2 cellular contexts compared by ENCODE assay signal in genomic region chr7:135964254-135964653, GRCh38.
TF ChIP-seq lines count a peak whose summit lies in the region.

No MANE protein-coding gene starts in this region.

TF ChIP-seq in IMR-90, 13 proteins besides CTCF, POLR2A, EP300 and RAD21:
- no peak for TF ChIP-seq USF2 (IDR thresholded peaks at IDR 0.05; ENCODE audit: low read depth, low read length)
- no peak for TF ChIP-seq SMC3 (IDR thresholded peaks at IDR 0.05; ENCODE audit: low read depth, low read length)
- TF ChIP-seq MAZ (IDR thresholded peaks at IDR 0.05; ENCODE audit: borderline replicate concordance, low read depth, low read length): no peak
- TF ChIP-seq MXI1 (IDR thresholded peaks at IDR 0.05; ENCODE audit: borderline replicate concordance, low read depth, low read length): no peak
- TF ChIP-seq BHLHE40 (IDR thresholded peaks at IDR 0.05; ENCODE audit: low read depth, low read length): no peak
- no peak for TF ChIP-seq CHD1 (IDR thresholded peaks at IDR 0.05; ENCODE audit: low read depth, low read length)
- TF ChIP-seq CEBPB (IDR thresholded peaks at IDR 0.05; ENCODE audit: low read depth, low read length): no peak
- TF ChIP-seq RCOR1 (IDR thresholded peaks at IDR 0.05; ENCODE audit: insufficient replicate concordance, low read length): no peak
- TF ChIP-seq, protein P1, sequence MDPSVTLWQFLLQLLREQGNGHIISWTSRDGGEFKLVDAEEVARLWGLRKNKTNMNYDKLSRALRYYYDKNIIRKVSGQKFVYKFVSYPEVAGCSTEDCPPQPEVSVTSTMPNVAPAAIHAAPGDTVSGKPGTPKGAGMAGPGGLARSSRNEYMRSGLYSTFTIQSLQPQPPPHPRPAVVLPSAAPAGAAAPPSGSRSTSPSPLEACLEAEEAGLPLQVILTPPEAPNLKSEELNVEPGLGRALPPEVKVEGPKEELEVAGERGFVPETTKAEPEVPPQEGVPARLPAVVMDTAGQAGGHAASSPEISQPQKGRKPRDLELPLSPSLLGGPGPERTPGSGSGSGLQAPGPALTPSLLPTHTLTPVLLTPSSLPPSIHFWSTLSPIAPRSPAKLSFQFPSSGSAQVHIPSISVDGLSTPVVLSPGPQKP (IDR thresholded peaks at IDR 0.05; ENCODE audit: borderline replicate concordance, low read depth, low read length): no peak

TF ChIP-seq in GM12878, 131 proteins besides CTCF, POLR2A, EP300 and RAD21:
- TF ChIP-seq DPF2 (IDR thresholded peaks at IDR 0.05) (no peak), BMI1 (IDR thresholded peaks at IDR 0.05; ENCODE audit: borderline replicate concordance) (no peak), E2F8 (IDR thresholded peaks at IDR 0.05; ENCODE audit: low read depth, partially characterized antibody) (no peak)
